In genomic region chr11:61969838-61970452, GRCh38 we compare ENCODE assay signal across 1 cellular context.
TF ChIP-seq lines count a peak whose summit lies in the region.

No MANE protein-coding gene starts in this region.

TF ChIP-seq in HCT116, 20 proteins besides CTCF, POLR2A, EP300 and RAD21 (continued from another document):
- TF ChIP-seq EGR1 (IDR thresholded peaks at IDR 0.05; ENCODE audit: low read depth) (no peak), JUND (IDR thresholded peaks at IDR 0.05) (no peak), ZNF274 (IDR thresholded peaks at IDR 0.05; ENCODE audit: low read depth, low read length) (no peak), SP1 (IDR thresholded peaks at IDR 0.05; ENCODE audit: low read depth) (no peak), ATF3 (IDR thresholded peaks at IDR 0.05) (no peak), ZFX (IDR thresholded peaks at IDR 0.05) (no peak), ELF1 (IDR thresholded peaks at IDR 0.05; ENCODE audit: borderline replicate concordance, low read depth) (no peak), FOSL1 (IDR thresholded peaks at IDR 0.05; ENCODE audit: low read depth) (no peak), EZH2phosphoT487 (IDR thresholded peaks at IDR 0.05; ENCODE audit: borderline replicate concordance) (no peak)
